ENCODE assay signal across 19 cellular contexts in the genomic region with DNA sequence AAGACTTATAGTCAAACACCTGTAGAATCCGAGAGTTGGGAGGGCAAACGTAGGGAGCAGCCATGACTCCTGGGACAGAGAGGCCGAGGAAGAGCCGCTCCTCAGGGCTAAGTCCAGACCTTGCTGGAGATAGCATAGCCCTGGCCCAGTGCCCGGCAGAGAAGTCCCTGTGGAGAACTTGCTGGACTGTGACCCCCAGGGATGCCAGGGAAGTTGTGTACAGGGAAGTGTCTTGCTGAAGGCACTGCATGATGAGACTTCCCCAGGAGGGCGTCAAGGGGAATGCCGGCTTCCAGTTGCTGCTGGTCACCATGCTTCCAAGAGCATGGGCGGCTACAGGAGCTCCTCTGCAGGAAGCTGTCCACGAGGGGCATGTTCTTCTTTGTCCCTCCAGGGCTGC. TPM values are rescaled to one million over a fixed set of nuclear protein-coding genes. Genes with fewer than 3 reads are reported as not detected.
"Had no signal": no experiment of that assay in that cellular context is flagged by ENCODE, and none has a peak within 500 bp of the region (broad histone marks: within the 10 kb centered on the region; RNA-seq: fewer than 3 reads in every experiment).

No MANE protein-coding gene starts in this region.

- H3K4me1 ChIP-seq: tibial artery had no signal

- H3K27ac ChIP-seq: SK-N-MC, tibial artery, VCaP had no signal

- H3K27me3 ChIP-seq: heart left ventricle, tibial artery had no signal

- H3K4me3 Mint-ChIP-seq: activated CD4-positive, alpha-beta T cell treated with anti-CD3 and anti-CD28 coated beads for 36 hours; activated CD8-positive, alpha-beta T cell treated with anti-CD3 and anti-CD28 coated beads for 36 hours; activated naive CD8-positive, alpha-beta T cell treated with anti-CD3 and anti-CD28 coated beads, Interleukin-2, amount 10 ng/mL, durations not matched to agents 7 days and 5 days; activated T-cell treated with anti-CD3 and anti-CD28 coated beads, Interleukin-2, amount 50 U/mL, for 72 hours; nephron progenitor cell had no signal

- H3K4me3 ChIP-seq: heart left ventricle, SK-N-MC, tibial artery had no signal

- DNase-seq: activated CD4-positive, alpha-beta T cell treated with anti-CD3 and anti-CD28 coated beads for 36 hours; activated CD8-positive, alpha-beta memory T cell treated with anti-CD3 and anti-CD28 coated beads, Interleukin-2, amount 50 U/mL, for 4 hours; activated CD8-positive, alpha-beta T cell treated with anti-CD3 and anti-CD28 coated beads for 36 hours; activated gamma-delta T cell treated with Interleukin-2 at 50 U/mL for 16 hours; activated naive CD8-positive, alpha-beta T cell treated with anti-CD3 and anti-CD28 coated beads, Interleukin-2, amount 10 ng/mL, durations not matched to agents 7 days and 5 days; activated T-cell treated with anti-CD3 and anti-CD28 coated beads, Interleukin-2, amount 50 U/mL, for 72 hours; aorta; foreskin melanocyte; heart left ventricle; mammary epithelial cell; nephron progenitor cell; T-helper 1 cell had no signal

- FAIRE-seq: bronchial epithelial cell, endothelial cell of umbilical vein had no signal

- H3K9me3 Mint-ChIP-seq: activated CD8-positive, alpha-beta T cell treated with anti-CD3 and anti-CD28 coated beads for 36 hours; activated naive CD8-positive, alpha-beta T cell treated with anti-CD3 and anti-CD28 coated beads, Interleukin-2, amount 10 ng/mL, durations not matched to agents 7 days and 5 days; activated T-cell treated with anti-CD3 and anti-CD28 coated beads, Interleukin-2, amount 50 U/mL, for 72 hours had no signal

- H3K27ac Mint-ChIP-seq: activated CD4-positive, alpha-beta T cell treated with anti-CD3 and anti-CD28 coated beads for 36 hours; activated CD8-positive, alpha-beta T cell treated with anti-CD3 and anti-CD28 coated beads for 36 hours; activated naive CD8-positive, alpha-beta T cell treated with anti-CD3 and anti-CD28 coated beads, Interleukin-2, amount 10 ng/mL, durations not matched to agents 7 days and 5 days; activated T-cell treated with anti-CD3 and anti-CD28 coated beads, Interleukin-2, amount 50 U/mL, for 72 hours; nephron progenitor cell had no signal

- H3K9me3 ChIP-seq: heart left ventricle, tibial artery had no signal

- H3K4me1 Mint-ChIP-seq: activated CD4-positive, alpha-beta T cell treated with anti-CD3 and anti-CD28 coated beads for 36 hours; activated naive CD8-positive, alpha-beta T cell treated with anti-CD3 and anti-CD28 coated beads, Interleukin-2, amount 10 ng/mL, durations not matched to agents 7 days and 5 days had no signal

- H3K27me3 Mint-ChIP-seq: activated CD4-positive, alpha-beta T cell treated with anti-CD3 and anti-CD28 coated beads for 36 hours; activated CD8-positive, alpha-beta T cell treated with anti-CD3 and anti-CD28 coated beads for 36 hours had no signal

RNA-seq across cellular contexts. Expression of gene CNDP1, which starts 8.6 kb away (rescaled TPM):
- total RNA-seq: activated CD4-positive, alpha-beta T cell treated with anti-CD3 and anti-CD28 coated beads for 36 hours; activated CD8-positive, alpha-beta T cell treated with anti-CD3 and anti-CD28 coated beads for 36 hours; activated naive CD8-positive, alpha-beta T cell treated with anti-CD3 and anti-CD28 coated beads, Interleukin-2, amount 10 ng/mL, durations not matched to agents 7 days and 5 days; bronchial epithelial cell; endothelial cell of umbilical vein; heart left ventricle; omental fat pad; skeletal muscle tissue had no signal
- polyA plus RNA-seq: endothelial cell of umbilical vein, mammary epithelial cell had no signal
